Comparison of ENCODE assay signal across 1 cellular context in genomic region chr3:100403362-100403761, GRCh38.
A peak's percentile ranks its signal among the peaks of the same experiment; 100 is the strongest.
TF ChIP-seq lines count a peak whose summit lies in the region.
"Not testable (repeated sequence)": the region's sequence is repeated elsewhere in the genome, so short reads cannot be mapped to it uniquely, and the experiment has no call there.

No MANE protein-coding gene starts in this region.

TF ChIP-seq in K562, 482 proteins besides CTCF, POLR2A, EP300 and RAD21:
- peak in 1 of 2 experiments; percentile 32; a peak in 1 of 4 replicates for TF ChIP-seq HDAC1 (IDR thresholded peaks at IDR 0.05)
- TF ChIP-seq, protein P1, sequence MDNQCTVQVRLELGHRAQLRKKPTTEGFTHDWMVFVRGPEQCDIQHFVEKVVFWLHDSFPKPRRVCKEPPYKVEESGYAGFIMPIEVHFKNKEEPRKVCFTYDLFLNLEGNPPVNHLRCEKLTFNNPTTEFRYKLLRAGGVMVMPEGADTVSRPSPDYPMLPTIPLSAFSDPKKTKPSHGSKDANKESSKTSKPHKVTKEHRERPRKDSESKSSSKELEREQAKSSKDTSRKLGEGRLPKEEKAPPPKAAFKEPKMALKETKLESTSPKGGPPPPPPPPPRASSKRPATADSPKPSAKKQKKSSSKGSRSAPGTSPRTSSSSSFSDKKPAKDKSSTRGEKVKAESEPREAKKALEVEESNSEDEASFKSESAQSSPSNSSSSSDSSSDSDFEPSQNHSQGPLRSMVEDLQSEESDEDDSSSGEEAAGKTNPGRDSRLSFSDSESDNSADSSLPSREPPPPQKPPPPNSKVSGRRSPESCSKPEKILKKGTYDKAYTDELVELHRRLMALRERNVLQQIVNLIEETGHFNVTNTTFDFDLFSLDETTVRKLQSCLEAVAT (IDR thresholded peaks at IDR 0.05), result peak in 1 of 2 experiments; percentile 22; a peak in 1 of 4 replicates
- peak; percentile 41 to 89 (median 71) for TF ChIP-seq YY1 (IDR thresholded peaks at IDR 0.05; ENCODE audit: borderline replicate concordance in 1 of 3, control insufficient read depth in 1 of 3, extremely low read depth in 1 of 3, insufficient read depth in 3 of 3, insufficient read length in 1 of 3, insufficient replicate concordance in 2 of 3, low read depth in 1 of 3, low read length in 2 of 3)
- TF ChIP-seq NR2C2 (CRISPR knock-in tag; IDR thresholded peaks at IDR 0.05), result not testable (repeated sequence)
- TF ChIP-seq NR2C2 (tag; IDR thresholded peaks at IDR 0.05), result 0 out of 2 replicates have a peak, but pooled peaks have one; percentile 26
- TF ChIP-seq SMARCE1 (IDR thresholded peaks at IDR 0.05), result 0 out of 2 replicates have a peak, but pooled peaks have one; percentile 20
- TF ChIP-seq NRF1 (conservative IDR thresholded peaks at IDR 0.05 in 1 of 2, IDR thresholded peaks at IDR 0.05 in 1 of 2), result peak; percentile 22 to 30; a peak in 3 of 4 replicates
- 0 out of 2 replicates have a peak, but pooled peaks have one; percentile 13 for TF ChIP-seq TAF7 (tag; IDR thresholded peaks at IDR 0.05)
- TF ChIP-seq EHMT2 (IDR thresholded peaks at IDR 0.05), result 0 out of 2 replicates have a peak, but pooled peaks have one; percentile 14
- peak; percentile 81; the same call in 1 of the 2 replicates for TF ChIP-seq NFRKB (IDR thresholded peaks at IDR 0.05; ENCODE audit: low read depth)
- TF ChIP-seq ZNF384 (IDR thresholded peaks at IDR 0.05; ENCODE audit: low read depth, low read length), result peak; percentile 88
- TF ChIP-seq SUPT5H (IDR thresholded peaks at IDR 0.05), result 0 out of 2 replicates have a peak, but pooled peaks have one; percentile 27
- peak; percentile 26; the same call in 1 of the 2 replicates for TF ChIP-seq DPF2 (IDR thresholded peaks at IDR 0.05)
